Comparison of ENCODE assay signal across 20 cellular contexts in the genomic region with DNA sequence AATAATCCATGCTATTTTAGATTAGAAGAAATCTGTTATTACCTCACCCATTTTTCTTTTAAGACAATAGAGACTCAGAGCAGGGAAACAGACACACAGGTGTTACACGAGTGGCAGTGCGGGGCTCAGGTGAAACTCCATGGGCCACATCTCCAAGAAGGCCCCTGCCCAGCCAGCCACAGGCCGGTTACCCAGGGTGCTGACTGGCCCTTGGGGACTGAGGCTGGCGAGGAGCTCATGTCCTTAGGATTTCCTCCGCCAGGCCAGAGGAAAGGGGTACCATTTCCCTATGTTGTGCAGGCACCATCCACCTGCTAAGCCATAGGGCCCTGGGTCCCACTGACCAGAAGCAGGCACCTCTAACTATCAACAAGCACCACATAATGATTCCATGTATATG. TPM values are rescaled to one million over a fixed set of nuclear protein-coding genes. Genes with fewer than 3 reads are reported as not detected.
DNase-seq lines count a peak whose midpoint lies in the region; ATAC-seq, FAIRE-seq and TF ChIP-seq lines count a peak whose summit lies in the region.
"Had no signal": no experiment of that assay in that cellular context is flagged by ENCODE, and none has a peak within 500 bp of the region (broad histone marks: within the 10 kb centered on the region; RNA-seq: fewer than 3 reads in every experiment).

No MANE protein-coding gene starts in this region.

- H4K20me1 ChIP-seq in GM23338 (replicated peaks; ENCODE audit: insufficient read depth), result 0 out of 2 replicates have a peak, but pooled peaks cover 3% of the 10 kb centered on the region

- H3K4me1 ChIP-seq in GM23338 (ENCODE audit: insufficient read depth) (no peaks in the 10 kb centered on the region), kidney (ENCODE audit: control insufficient read depth in 1 of 2, insufficient read depth in 1 of 2, low read depth in 1 of 2, low read length in 2 of 2) (no peaks in the 10 kb centered on the region), neuronal stem cell (ENCODE audit: control insufficient read depth in 2 of 2, insufficient read depth in 1 of 2, low read depth in 1 of 2, low read length in 2 of 2) (no peaks in the 10 kb centered on the region), spleen (peaks cover 0 to 11% (median 1%) of the 10 kb centered on the region in 6 donors)
- H3K4me1 ChIP-seq: Caco-2 had no signal

- H3K14ac ChIP-seq in neuronal stem cell (ENCODE audit: low read length), result no peak overlapping the region

- intact Hi-C loops in kidney (cut with DNase I) (no loop called here), spleen (cut with DNase I; ENCODE audit: low total_unique reads) (no loop called here), dorsolateral prefrontal cortex (cut with DNase I) (no loop called here)

- H3K4me3 Mint-ChIP-seq in GM23338, result no peak overlapping the region
- H3K4me3 Mint-ChIP-seq: CD4-positive, CD25-positive, alpha-beta regulatory T cell; CD8-positive, alpha-beta T cell; H9; HFFc6 had no signal

- DNase-seq in GM23338 (ENCODE audit: low spot score) (no peak), kidney (peak; percentile 45), neuronal stem cell (ENCODE audit: low spot score) (no peak), spleen (peak; percentile 25), dorsolateral prefrontal cortex (no peak), NCI-H1092 (lab: John Stamatoyannopoulos, UW) (no peak)
- DNase-seq: Caco-2; CD4-positive, CD25-positive, alpha-beta regulatory T cell; CD8-positive, alpha-beta T cell; DMS153; DND-41; H9; HFFc6 had no signal

- H3K36me3 Mint-ChIP-seq in GM23338 (ENCODE audit: low read depth), result peaks cover 26% of the 10 kb centered on the region

- H3K4me3 ChIP-seq in GM23338 (no peak overlapping the region), kidney (ENCODE audit: low read length in 2 of 2) (no peak overlapping the region), neuronal stem cell (ENCODE audit: low read length in 2 of 2) (no peak overlapping the region), spleen (no peak overlapping the region), dorsolateral prefrontal cortex (no peak overlapping the region)

- H4K91ac ChIP-seq in neuronal stem cell (ENCODE audit: low read depth, low read length, poor library complexity), result no peak overlapping the region

- H2AK5ac ChIP-seq in neuronal stem cell (ENCODE audit: low read depth, low read length), result no peak overlapping the region

- no peaks in the 10 kb centered on the region for H3K9me3 Mint-ChIP-seq in GM23338
- H3K9me3 Mint-ChIP-seq: CD4-positive, CD25-positive, alpha-beta regulatory T cell; CD8-positive, alpha-beta T cell; H9; HFFc6 had no signal

- H3K9ac ChIP-seq in kidney (ENCODE audit: low read length in 2 of 2) (no peak overlapping the region), neuronal stem cell (ENCODE audit: low read depth, low read length, poor library complexity) (no peak overlapping the region)

- H3K36me3 ChIP-seq in GM23338 (ENCODE audit: insufficient read depth), result no peaks in the 10 kb centered on the region; the same call in 1 of the 2 replicates
- peaks cover 5 to 6% of the 10 kb centered on the region in 2 donors for H3K36me3 ChIP-seq in kidney (ENCODE audit: control insufficient read depth in 1 of 2, insufficient read depth in 2 of 2, low read length in 2 of 2)
- peaks cover 11 to 55% of the 10 kb centered on the region in 2 donors for H3K36me3 ChIP-seq in neuronal stem cell (replicated peaks in 1 of 2; ENCODE audit: control insufficient read depth in 2 of 2, insufficient read depth in 2 of 2, low read length in 2 of 2)
- peaks cover 0 to 84% (median 39%) of the 10 kb centered on the region in 6 donors for H3K36me3 ChIP-seq in spleen

- no peak for TF ChIP-seq POLR2A in spleen (IDR thresholded peaks at IDR 0.05)

- H3K27me3 ChIP-seq in GM23338 (ENCODE audit: insufficient read depth), result no peaks in the 10 kb centered on the region
- H3K27me3 ChIP-seq in neuronal stem cell (ENCODE audit: control insufficient read depth in 3 of 3, insufficient read depth in 3 of 3, low read depth in 1 of 3, low read length in 3 of 3), result peaks cover 0 to 2% (median 0%) of the 10 kb centered on the region in 3 experiments
- no peaks in the 10 kb centered on the region for H3K27me3 ChIP-seq in spleen (replicated peaks in 1 of 7)
- H3K27me3 ChIP-seq in dorsolateral prefrontal cortex, result no peaks in the 10 kb centered on the region

- H3K27ac Mint-ChIP-seq in GM23338, result no peak overlapping the region
- H3K27ac Mint-ChIP-seq: CD4-positive, CD25-positive, alpha-beta regulatory T cell; CD8-positive, alpha-beta T cell; H9; HFFc6 had no signal

- no peaks in the 10 kb centered on the region for H3K9me3 ChIP-seq in kidney (ENCODE audit: control insufficient read depth in 1 of 2, low read length in 2 of 2)
- H3K9me3 ChIP-seq in neuronal stem cell (replicated peaks in 1 of 2; ENCODE audit: control insufficient read depth in 2 of 2, insufficient read depth in 1 of 2, low read depth in 1 of 2, low read length in 2 of 2), result no peaks in the 10 kb centered on the region
- no peaks in the 10 kb centered on the region for H3K9me3 ChIP-seq in spleen
- H3K9me3 ChIP-seq: Caco-2 had no signal

- H3K4me2 ChIP-seq in GM23338 (no peak overlapping the region), neuronal stem cell (ENCODE audit: insufficient read depth, low read length, poor library complexity, severe bottlenecking) (no peak overlapping the region)

- H4K8ac ChIP-seq in neuronal stem cell (ENCODE audit: low read depth, low read length), result peak overlapping the region; percentile 65

- no peaks in the 10 kb centered on the region for H3F3A ChIP-seq in GM23338 (replicated peaks; ENCODE audit: low read depth)

- H3K27me3 Mint-ChIP-seq in GM23338 (ENCODE audit: insufficient read depth, low read depth, poor library complexity), result no peaks in the 10 kb centered on the region
- H3K27me3 Mint-ChIP-seq: CD4-positive, CD25-positive, alpha-beta regulatory T cell had no signal

- no peak for ATAC-seq in GM23338
- ATAC-seq in GM18520 (IDR thresholded peaks at IDR 0.05; ENCODE audit: unreplicated experiment), result no peak
- no peak for ATAC-seq in GM21529 (IDR thresholded peaks at IDR 0.05; ENCODE audit: unreplicated experiment)
- ATAC-seq: CD8-positive, alpha-beta T cell; HCT116 had no signal

- H3K79me2 ChIP-seq in GM23338 (replicated peaks; ENCODE audit: insufficient read depth), result no peaks in the 10 kb centered on the region; the same call in 1 of the 2 replicates

- H3K27ac ChIP-seq in GM23338 (ENCODE audit: low read depth) (0 out of 2 replicates have a peak overlapping the region, but pooled peaks have one; percentile 50), kidney (ENCODE audit: low read depth in 2 of 2, low read length in 2 of 2) (no peak overlapping the region), neuronal stem cell (replicated peaks; ENCODE audit: low read length) (no peak overlapping the region), spleen (no peak overlapping the region), dorsolateral prefrontal cortex (no peak overlapping the region)
- H3K27ac ChIP-seq: C4-2B had no signal

- no peaks in the 10 kb centered on the region for H3K4me1 Mint-ChIP-seq in GM23338
- H3K4me1 Mint-ChIP-seq: H9 had no signal

- no peak overlapping the region for H2BK120ac ChIP-seq in neuronal stem cell (ENCODE audit: low read depth, low read length)

- H3K23ac ChIP-seq in neuronal stem cell (ENCODE audit: low read depth, low read length, poor library complexity), result no peak overlapping the region

- FAIRE-seq in kidney (lab: Jason Lieb, UNC), result no peak
- FAIRE-seq: G401.6 had no signal

- no peaks in the 10 kb centered on the region for H3K9me2 ChIP-seq in GM23338 (ENCODE audit: insufficient read depth)

- no peak overlapping the region for H2AFZ ChIP-seq in GM23338
- H2AFZ ChIP-seq in neuronal stem cell (ENCODE audit: low read length), result no peak overlapping the region

- peak overlapping the region; percentile 41 for H2BK12ac ChIP-seq in neuronal stem cell (ENCODE audit: low read length)

- H3K79me1 ChIP-seq in neuronal stem cell (ENCODE audit: low read depth, low read length), result peaks cover 5% of the 10 kb centered on the region

- no peak overlapping the region for H2BK5ac ChIP-seq in neuronal stem cell (ENCODE audit: low read length)

- no CpG with 5 or more reads among the region's 5 CpGs for WGBS in neuronal stem cell (ENCODE audit: extremely low coverage in 2 of 2, insufficient read length in 2 of 2, insufficient replicate concordance in 1 of 2), 2 donors
- whole genome bisulfite sequencing in spleen, 5 donors, result 89 to 96% (median 93%) methylated on average over 5 of the region's 5 CpGs

- no peak overlapping the region for H2BK15ac ChIP-seq in neuronal stem cell (ENCODE audit: low read length)

- no peak overlapping the region for H3K4ac ChIP-seq in neuronal stem cell (ENCODE audit: low read length)

- H3K18ac ChIP-seq in neuronal stem cell (ENCODE audit: low read length), result no peak overlapping the region

- no peak for TF ChIP-seq CTCF in GM23338 (conservative IDR thresholded peaks at IDR 0.05; ENCODE audit: low read depth in 2 of 2)
- no peak for TF ChIP-seq CTCF in kidney (IDR thresholded peaks at IDR 0.05; ENCODE audit: borderline replicate concordance, extremely low read depth, insufficient read depth)
- no peak for TF ChIP-seq CTCF in spleen (IDR thresholded peaks at IDR 0.05 in 8 of 11, conservative IDR thresholded peaks at IDR 0.05 in 3 of 11)
- no peak for TF ChIP-seq CTCF in dorsolateral prefrontal cortex (IDR thresholded peaks at IDR 0.05 in 54 of 56, conservative IDR thresholded peaks at IDR 0.05 in 2 of 56; ENCODE audit: low read depth in 1 of 56, partially characterized antibody in 56 of 56)

RNA-seq across cellular contexts. Expression of gene C19orf47, which starts 10.6 kb away (rescaled TPM):
- 17.2 and 26.6 TPM in 2 replicates for total RNA-seq in GM23338 (2014; rRNA removed; shearing (Covaris generic))
- polyA plus RNA-seq in GM23338 (2016; fragmentation: Nextera tagmentation; extraction: Ambion mirVana) (13.1 and 15.2 TPM in 2 replicates), kidney (ENCODE audit: insufficient read depth, low read depth, low replicate concordance) (13.0 TPM), spleen (10 to 100 TPM in 1 of 3 donors, 1 to 10 TPM in 2; 8.2 to 14.7 (median 8.5) TPM)
- total RNA-seq in kidney (12.9 TPM), spleen (10 to 100 TPM; 10.2 to 21.9 (median 13.2) TPM), dorsolateral prefrontal cortex (10 to 100 TPM; 26.8 to 54.6 (median 37.4) TPM)
- polyA plus RNA-seq in neuronal stem cell (2013, experiment 1 of 2), result 12.3 TPM
- 12.6 TPM for polyA plus RNA-seq in neuronal stem cell (2013, experiment 2 of 2)

RNA-seq across cellular contexts. Expression of gene PLD3, which starts 10.9 kb away (rescaled TPM):
- 488 and 490 TPM in 2 replicates for total RNA-seq in GM23338 (2014; rRNA removed; shearing (Covaris generic))
- polyA plus RNA-seq in GM23338 (2016; fragmentation: Nextera tagmentation; extraction: Ambion mirVana) (179 and 181 TPM in 2 replicates), kidney (ENCODE audit: insufficient read depth, low read depth, low replicate concordance) (175 TPM), spleen (100 to 1,000 TPM in 1 of 3 donors, 10 to 100 TPM in 2; 61.3 to 120 (median 81.6) TPM)
- total RNA-seq in kidney (207 TPM), spleen (100 to 1,000 TPM; 187 to 589 (median 326) TPM), dorsolateral prefrontal cortex (100 to 1,000 TPM; 322 to 718 (median 553) TPM)
- polyA plus RNA-seq in neuronal stem cell (2013, experiment 1 of 2), result 175 TPM
- 166 TPM for polyA plus RNA-seq in neuronal stem cell (2013, experiment 2 of 2)

RNA-seq across cellular contexts. Expression of gene HIPK4, which starts 52.4 kb away (rescaled TPM):
- 0.52 TPM in 1 of 2 replicates, not detected in the other for total RNA-seq in GM23338 (2014; rRNA removed; shearing (Covaris generic))
- polyA plus RNA-seq in GM23338 (2016; fragmentation: Nextera tagmentation; extraction: Ambion mirVana) (0.21 and 0.37 TPM in 2 replicates), kidney (ENCODE audit: insufficient read depth, low read depth, low replicate concordance) (not detected), spleen (under 1 TPM in 1 of 3 donors, not detected in 2; 0.08 TPM)
- total RNA-seq in kidney (0.09 TPM), spleen (under 1 TPM in 1 of 7 donors, not detected in 6; 0.19 TPM), dorsolateral prefrontal cortex (under 1 TPM in 5 of 120 experiments, not detected in 115; 0.18 to 0.45 (median 0.22) TPM)
- polyA plus RNA-seq in neuronal stem cell (2013, experiment 1 of 2), result 0.29 TPM
- 0.28 TPM for polyA plus RNA-seq in neuronal stem cell (2013, experiment 2 of 2)
- total RNA-seq: A172; Caco-2; CD4-positive, CD25-positive, alpha-beta regulatory T cell; H4 had no signal
- polyA plus RNA-seq: CD4-positive, CD25-positive, alpha-beta regulatory T cell had no signal

RNA-seq across cellular contexts. Expression of gene AKT2, which starts 52.4 kb away (rescaled TPM):
- 105 and 123 TPM in 2 replicates for total RNA-seq in GM23338 (2014; rRNA removed; shearing (Covaris generic))
- 16.6 and 17.6 TPM in 2 replicates for polyA plus RNA-seq in GM23338 (2016; fragmentation: Nextera tagmentation; extraction: Ambion mirVana)
- 154 TPM for total RNA-seq in kidney
- polyA plus RNA-seq in kidney (ENCODE audit: insufficient read depth, low read depth, low replicate concordance), result 75.0 TPM
- polyA plus RNA-seq in neuronal stem cell (2013, experiment 1 of 2), result 104 TPM
- polyA plus RNA-seq in neuronal stem cell (2013, experiment 2 of 2), result 107 TPM
- 100 to 1,000 TPM in 4 of 7 donors, 10 to 100 TPM in 3; 95.1 to 134 (median 112) TPM for total RNA-seq in spleen
- polyA plus RNA-seq in spleen, result 10 to 100 TPM; 28.8 to 75.7 (median 37.1) TPM
- total RNA-seq in dorsolateral prefrontal cortex, result 100 to 1,000 TPM in 117 of 120 experiments, 10 to 100 TPM in 3; 95.3 to 215 (median 139) TPM

Comparison
In these comparisons a context has a peak if more than half of its experiments do, and no peak if none do; other contexts are left out.
1. DNase-seq: peak in kidney (single experiment) and spleen (single experiment); none in GM23338 (single experiment), neuronal stem cell (single experiment), dorsolateral prefrontal cortex (0 of 10) and NCI-H1092 (single experiment).